14 cellular contexts compared by ENCODE assay signal in the genomic region with DNA sequence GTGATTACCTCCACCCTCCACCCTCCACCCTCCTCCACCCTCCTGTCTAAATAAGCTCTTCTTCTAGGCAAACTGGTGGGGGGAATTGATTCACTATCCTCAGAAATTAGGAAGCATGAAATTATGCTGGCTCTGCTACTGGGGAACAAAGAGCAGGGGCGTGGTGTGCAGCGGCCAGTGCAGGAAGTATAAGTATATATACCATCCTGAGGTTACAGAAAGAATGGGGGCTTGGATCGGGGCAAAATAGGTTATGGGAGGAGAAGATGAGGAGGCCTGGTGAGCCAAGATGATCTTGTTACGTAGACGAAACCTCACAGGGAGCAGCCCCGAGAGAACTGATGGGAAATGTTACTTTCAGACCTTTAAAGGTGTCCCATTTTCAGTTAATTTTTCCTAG. TPM values are rescaled to one million over a fixed set of nuclear protein-coding genes. Genes with fewer than 3 reads are reported as not detected.
DNase-seq lines count a peak whose midpoint lies in the region; ATAC-seq and TF ChIP-seq lines count a peak whose summit lies in the region.
"Had no signal": no experiment of that assay in that cellular context is flagged by ENCODE, and none has a peak within 500 bp of the region (broad histone marks: within the 10 kb centered on the region; RNA-seq: fewer than 3 reads in every experiment).

No MANE protein-coding gene starts in this region.

- H3K36me3 ChIP-seq in BLaER1 (no peaks in the 10 kb centered on the region), SJCRH30 (no peaks in the 10 kb centered on the region)
- H3K36me3 ChIP-seq: vagina had no signal

- H3K27ac Mint-ChIP-seq in IgD-negative memory B cell (peak overlapping the region; percentile 76 to 99 (median 85)), mesothelial cell of epicardium (peak overlapping the region; percentile 32), natural killer cell (no peak overlapping the region)
- H3K27ac Mint-ChIP-seq in activated T-helper 17 cell treated with anti-CD3 and anti-CD28 coated beads, Interleukin-2, amount 50 U/mL, for 72 hours: peak overlapping the region; percentile 24
- H3K27ac Mint-ChIP-seq: activated CD4-positive, alpha-beta T cell treated with anti-CD3 and anti-CD28 coated beads for 36 hours had no signal

- H3K9me3 Mint-ChIP-seq in IgD-negative memory B cell: peaks cover 0 to 4% (median 2%) of the 10 kb centered on the region in 3 donors
- no peaks in the 10 kb centered on the region for H3K9me3 Mint-ChIP-seq in activated T-helper 17 cell treated with anti-CD3 and anti-CD28 coated beads, Interleukin-2, amount 50 U/mL, for 72 hours
- peaks cover 5% of the 10 kb centered on the region for H3K9me3 Mint-ChIP-seq in mesothelial cell of epicardium
- H3K9me3 Mint-ChIP-seq in natural killer cell: no peaks in the 10 kb centered on the region
- H3K9me3 Mint-ChIP-seq: activated T-cell treated with anti-CD3 and anti-CD28 coated beads, Interleukin-2, amount 50 U/mL, for 4 hours had no signal

- H3K4me3 Mint-ChIP-seq in IgD-negative memory B cell (peak overlapping the region in 3 of 4 donors; percentile 85 to 90 (median 89)), mesothelial cell of epicardium (no peak overlapping the region), natural killer cell (no peak overlapping the region)
- H3K4me3 Mint-ChIP-seq in activated T-helper 17 cell treated with anti-CD3 and anti-CD28 coated beads, Interleukin-2, amount 50 U/mL, for 72 hours: no peak overlapping the region
- H3K4me3 Mint-ChIP-seq: activated CD4-positive, alpha-beta T cell treated with anti-CD3 and anti-CD28 coated beads for 36 hours; activated T-cell treated with anti-CD3 and anti-CD28 coated beads, Interleukin-2, amount 50 U/mL, for 4 hours had no signal

- no peak overlapping the region for H3K9ac ChIP-seq in BLaER1

- peak overlapping the region; percentile 29 for H3K4me2 ChIP-seq in BLaER1

- H3K4me3 ChIP-seq in BLaER1 (no peak overlapping the region), SJCRH30 (no peak overlapping the region)
- H3K4me3 ChIP-seq: vagina had no signal

- no peak for TF ChIP-seq CTCF in mesothelial cell of epicardium (IDR thresholded peaks at IDR 0.05; ENCODE audit: unreplicated experiment)
- no peak for TF ChIP-seq CTCF in natural killer cell (IDR thresholded peaks at IDR 0.05)

- H3K9me3 ChIP-seq in BLaER1 (peaks cover 9% of the 10 kb centered on the region; the same call in 1 of the 2 replicates), SJCRH30 (replicated peaks) (no peaks in the 10 kb centered on the region)
- H3K9me3 ChIP-seq: vagina had no signal

- H3K36me3 Mint-ChIP-seq in IgD-negative memory B cell: peaks cover 7% of the 10 kb centered on the region
- no peaks in the 10 kb centered on the region for H3K36me3 Mint-ChIP-seq in activated T-helper 17 cell treated with anti-CD3 and anti-CD28 coated beads, Interleukin-2, amount 50 U/mL, for 72 hours (ENCODE audit: low read depth)
- peaks cover 1% of the 10 kb centered on the region for H3K36me3 Mint-ChIP-seq in mesothelial cell of epicardium
- H3K36me3 Mint-ChIP-seq in natural killer cell: no peaks in the 10 kb centered on the region

- intact Hi-C loops in natural killer cell (cut with micrococcal nuclease): no loop called here

- ATAC-seq in activated T-helper 17 cell treated with anti-CD3 and anti-CD28 coated beads, Interleukin-2, amount 50 U/mL, for 72 hours (replicated peaks): no peak
- ATAC-seq in natural killer cell: no peak
- no peak for ATAC-seq in GM19452 (IDR thresholded peaks at IDR 0.05; ENCODE audit: unreplicated experiment)
- ATAC-seq: activated CD4-positive, alpha-beta T cell treated with anti-CD3 and anti-CD28 coated beads for 36 hours; activated T-cell treated with anti-CD3 and anti-CD28 coated beads, Interleukin-2, amount 50 U/mL, for 4 hours had no signal

- no peak for DNase-seq in mesothelial cell of epicardium (ENCODE audit: low spot score in 2 of 2, unreplicated experiment in 2 of 2)
- no peak for DNase-seq in SJCRH30
- no peak for DNase-seq in GOT3 (lab: John Stamatoyannopoulos, UW)
- no peak for DNase-seq in natural killer cell
- DNase-seq: activated CD4-positive, alpha-beta T cell treated with anti-CD3 and anti-CD28 coated beads for 36 hours; activated T-cell treated with anti-CD3 and anti-CD28 coated beads, Interleukin-2, amount 50 U/mL, for 4 hours; DMS79 treated with DMSO at 0.1 percent for 48 hours; NCI-H2107; T-helper 1 cell had no signal

- no peak overlapping the region for H3K27ac ChIP-seq in BLaER1
- H3K27ac ChIP-seq in SJCRH30: no peak overlapping the region

- H3K27me3 ChIP-seq in BLaER1 (no peaks in the 10 kb centered on the region), SJCRH30 (peaks cover 3% of the 10 kb centered on the region; the same call in 1 of the 2 replicates)
- H3K27me3 ChIP-seq: vagina had no signal

- H3K27me3 Mint-ChIP-seq in IgD-negative memory B cell: peaks cover 2% of the 10 kb centered on the region
- H3K27me3 Mint-ChIP-seq in activated T-helper 17 cell treated with anti-CD3 and anti-CD28 coated beads, Interleukin-2, amount 50 U/mL, for 72 hours: no peaks in the 10 kb centered on the region
- no peaks in the 10 kb centered on the region for H3K27me3 Mint-ChIP-seq in mesothelial cell of epicardium (ENCODE audit: low read depth)
- peaks cover 0 to 11% of the 10 kb centered on the region in 2 donors for H3K27me3 Mint-ChIP-seq in natural killer cell (ENCODE audit: low read depth in 2 of 2)
- H3K27me3 Mint-ChIP-seq: activated CD4-positive, alpha-beta T cell treated with anti-CD3 and anti-CD28 coated beads for 36 hours had no signal

- H3K4me1 ChIP-seq in BLaER1: peaks cover 74% of the 10 kb centered on the region
- peaks cover 11% of the 10 kb centered on the region for H3K4me1 ChIP-seq in SJCRH30

- H4K20me1 ChIP-seq in BLaER1: no peaks in the 10 kb centered on the region

- H3K4me1 Mint-ChIP-seq in IgD-negative memory B cell (peaks cover 61 to 66% (median 63%) of the 10 kb centered on the region in 3 donors), mesothelial cell of epicardium (peaks cover 45% of the 10 kb centered on the region), natural killer cell (peaks cover under 1 to 8% of the 10 kb centered on the region in 2 donors)
- H3K4me1 Mint-ChIP-seq in activated T-helper 17 cell treated with anti-CD3 and anti-CD28 coated beads, Interleukin-2, amount 50 U/mL, for 72 hours: peaks cover 5% of the 10 kb centered on the region

RNA-seq across cellular contexts. Expression of a gene that starts 49.1 kb away (rescaled TPM):
- 200 TPM for polyA plus RNA-seq in IgD-negative memory B cell
- 10 to 100 TPM; 18.5 to 23.5 TPM for total RNA-seq in activated T-helper 17 cell treated with anti-CD3 and anti-CD28 coated beads, Interleukin-2, amount 50 U/mL, for 72 hours
- 63.9 to 64.3 TPM (median 64.0 TPM) in 3 replicates for total RNA-seq in mesothelial cell of epicardium
- total RNA-seq in SJCRH30 (2014; rRNA removed; shearing (Covaris generic)): 42.8 and 47.5 TPM in 2 replicates
- total RNA-seq in natural killer cell: 10 to 100 TPM; 13.1 to 22.2 (median 14.9) TPM

Comparison
In these comparisons a context has a peak if more than half of its experiments do, and no peak if none do; other contexts are left out.
1. H3K27ac Mint-ChIP-seq: peak in IgD-negative memory B cell (3 of 3), activated T-helper 17 cell treated with anti-CD3 and anti-CD28 coated beads, Interleukin-2, amount 50 U/mL, for 72 hours (single experiment) and mesothelial cell of epicardium (single experiment); none in natural killer cell (0 of 2).
2. H3K4me3 Mint-ChIP-seq: peak in IgD-negative memory B cell (3 of 4); none in activated T-helper 17 cell treated with anti-CD3 and anti-CD28 coated beads, Interleukin-2, amount 50 U/mL, for 72 hours (single experiment), mesothelial cell of epicardium (single experiment) and natural killer cell (single experiment).